Comparison of ENCODE assay signal across 19 cellular contexts in genomic region chr15:31164573-31164912, GRCh38.
DNase-seq lines count a peak whose midpoint lies in the region; ATAC-seq and TF ChIP-seq lines count a peak whose summit lies in the region.
"Had no signal": no experiment of that assay in that cellular context is flagged by ENCODE, and none has a peak within 500 bp of the region (broad histone marks: within the 10 kb centered on the region; RNA-seq: fewer than 3 reads in every experiment).

No MANE protein-coding gene starts in this region.

- H2AFZ ChIP-seq in mammary epithelial cell (ENCODE audit: low read depth, low read length), result no peak overlapping the region
- H2AFZ ChIP-seq: GM23248 had no signal

- WGBS in mammary epithelial cell (ENCODE audit: low coverage, missing lambda C conversion rate), result 100% methylated on average over 1 of the region's 1 CpG

- H3K36me3 ChIP-seq in right atrium auricular region (no peaks in the 10 kb centered on the region), mammary epithelial cell (ENCODE audit: insufficient read depth, low read length) (no peaks in the 10 kb centered on the region)
- H3K36me3 ChIP-seq: BLaER1 treated with 17β-estradiol and CSF1 and Interleukin-3, amounts not matched to agents 10 nM and 100 nM; HAP-1 had no signal

- no peaks in the 10 kb centered on the region for H4K20me1 ChIP-seq in mammary epithelial cell (ENCODE audit: insufficient read depth, low read length)
- H4K20me1 ChIP-seq: BLaER1 treated with 17β-estradiol and CSF1 and Interleukin-3, amounts not matched to agents 10 nM and 100 nM had no signal

- H3K27ac Mint-ChIP-seq in activated naive CD8-positive, alpha-beta T cell treated with anti-CD3 and anti-CD28 coated beads for 36 hours, result no peak overlapping the region
- H3K27ac Mint-ChIP-seq: B cell; CD8-positive, alpha-beta T cell had no signal

- DNase-seq in right atrium auricular region (ENCODE audit: low spot score) (peak; percentile 9), Right ventricle myocardium inferior (ENCODE audit: missing footprints) (no peak), RWPE1 (ENCODE audit: low spot score) (no peak), mammary epithelial cell (no peak), foreskin melanocyte (peak; percentile 80)
- no peak for DNase-seq in activated naive CD8-positive, alpha-beta T cell treated with anti-CD3 and anti-CD28 coated beads for 36 hours
- DNase-seq: CD8-positive, alpha-beta T cell; COR-L47; DMS 273 treated with DMSO at 0.1 percent for 48 hours; DMS53; DND-41; EL; GM23248 had no signal

- TF ChIP-seq CTCF in right atrium auricular region (IDR thresholded peaks at IDR 0.05), result no peak
- TF ChIP-seq CTCF in RWPE1 (conservative IDR thresholded peaks at IDR 0.05; ENCODE audit: low read depth), result no peak
- no peak for TF ChIP-seq CTCF in mammary epithelial cell (conservative IDR thresholded peaks at IDR 0.05 in 1 of 2, IDR thresholded peaks at IDR 0.05 in 1 of 2; ENCODE audit: extremely low read depth in 1 of 2, insufficient read depth in 1 of 2, low read depth in 1 of 2, low read length in 2 of 2)

- dilution Hi-C loops in mammary epithelial cell (cut with HindIII; ENCODE audit: low sequenced_read_pairs), result no loop called here

- BruUV-seq in mammary epithelial cell (replicated peaks; lab: Mats Ljungman, UMichigan), result no TSS peak

- H3K9me3 ChIP-seq in right atrium auricular region (no peaks in the 10 kb centered on the region), mammary epithelial cell (replicated peaks; ENCODE audit: insufficient read depth, low read length) (no peaks in the 10 kb centered on the region)
- H3K9me3 ChIP-seq: BLaER1 treated with 17β-estradiol and CSF1 and Interleukin-3, amounts not matched to agents 10 nM and 100 nM; HAP-1 had no signal

- H3K4me1 Mint-ChIP-seq in activated naive CD8-positive, alpha-beta T cell treated with anti-CD3 and anti-CD28 coated beads for 36 hours, result peaks cover 5% of the 10 kb centered on the region
- H3K4me1 Mint-ChIP-seq: B cell had no signal

- H3K36me3 Mint-ChIP-seq in activated naive CD8-positive, alpha-beta T cell treated with anti-CD3 and anti-CD28 coated beads for 36 hours, result no peaks in the 10 kb centered on the region
- H3K36me3 Mint-ChIP-seq: CD8-positive, alpha-beta T cell had no signal

- no peak overlapping the region for H3K27ac ChIP-seq in right atrium auricular region
- H3K27ac ChIP-seq in RWPE1, result peak overlapping the region; percentile 64
- H3K27ac ChIP-seq in mammary epithelial cell (ENCODE audit: insufficient read depth, low read depth, low read length), result peak overlapping the region; percentile 6
- H3K27ac ChIP-seq: BLaER1 treated with 17β-estradiol and CSF1 and Interleukin-3, amounts not matched to agents 10 nM and 100 nM; GM23248 had no signal

- no peaks in the 10 kb centered on the region for H3K27me3 Mint-ChIP-seq in activated naive CD8-positive, alpha-beta T cell treated with anti-CD3 and anti-CD28 coated beads for 36 hours

- H3K4me1 ChIP-seq in right atrium auricular region (no peaks in the 10 kb centered on the region), mammary epithelial cell (ENCODE audit: insufficient read depth, low read length) (peaks cover 14% of the 10 kb centered on the region)
- H3K4me1 ChIP-seq: HAP-1 had no signal

- intact Hi-C loops in Right ventricle myocardium inferior (cut with DNase I), result no loop called here
- intact Hi-C loops in mammary epithelial cell (cut with micrococcal nuclease), result no loop called here

- H3K79me2 ChIP-seq in mammary epithelial cell (ENCODE audit: insufficient read depth, low read length), result no peaks in the 10 kb centered on the region

- H3K4me3 Mint-ChIP-seq in activated naive CD8-positive, alpha-beta T cell treated with anti-CD3 and anti-CD28 coated beads for 36 hours, result no peak overlapping the region
- H3K4me3 Mint-ChIP-seq: B cell; CD8-positive, alpha-beta T cell had no signal

- POLR2A ChIA-PET in RWPE1 (lab: Yijun Ruan, JAX; ENCODE audit: low non-redundant PET), result no interaction called here

- H3K4me3 ChIP-seq in right atrium auricular region, result no peak overlapping the region
- no peak overlapping the region for H3K4me3 ChIP-seq in mammary epithelial cell (replicated peaks in 1 of 3; ENCODE audit: insufficient read depth in 1 of 3, low read depth in 2 of 3, low read length in 3 of 3)
- H3K4me3 ChIP-seq: BLaER1 treated with 17β-estradiol and CSF1 and Interleukin-3, amounts not matched to agents 10 nM and 100 nM; GM12878; GM23248; HAP-1 had no signal

- peak overlapping the region; percentile 20 for H3K4me2 ChIP-seq in mammary epithelial cell (ENCODE audit: insufficient read depth, low read depth, low read length)
- H3K4me2 ChIP-seq: BLaER1 treated with 17β-estradiol and CSF1 and Interleukin-3, amounts not matched to agents 10 nM and 100 nM had no signal

- in situ Hi-C loops in mammary epithelial cell (cut with MboI; ENCODE audit: low sequenced_read_pairs in 2 of 2), result no loop called here

- ATAC-seq in Right ventricle myocardium inferior (no peak), GM21367 (IDR thresholded peaks at IDR 0.05; ENCODE audit: unreplicated experiment) (no peak), GM19397 (IDR thresholded peaks at IDR 0.05; ENCODE audit: unreplicated experiment) (no peak)
- ATAC-seq: CD8-positive, alpha-beta T cell; GM12878 had no signal

- no peak overlapping the region for H3K9ac ChIP-seq in mammary epithelial cell (ENCODE audit: insufficient read depth, low read length)
- H3K9ac ChIP-seq: BLaER1 treated with 17β-estradiol and CSF1 and Interleukin-3, amounts not matched to agents 10 nM and 100 nM; GM23248 had no signal

- no peaks in the 10 kb centered on the region for H3K9me3 Mint-ChIP-seq in activated naive CD8-positive, alpha-beta T cell treated with anti-CD3 and anti-CD28 coated beads for 36 hours
- H3K9me3 Mint-ChIP-seq: CD8-positive, alpha-beta T cell had no signal

- CTCF ChIA-PET in RWPE1 (lab: Yijun Ruan, JAX), result no interaction called here
- CTCF ChIA-PET in mammary epithelial cell (lab: Charles Lee; ENCODE audit: low non-redundant PET), result no interaction called here

- no peaks in the 10 kb centered on the region for H3K27me3 ChIP-seq in right atrium auricular region
- H3K27me3 ChIP-seq in mammary epithelial cell (ENCODE audit: insufficient read depth, low read length), result no peaks in the 10 kb centered on the region
- H3K27me3 ChIP-seq: BLaER1 treated with 17β-estradiol and CSF1 and Interleukin-3, amounts not matched to agents 10 nM and 100 nM had no signal

Comparison
In these comparisons a context has a peak if more than half of its experiments do, and no peak if none do; other contexts are left out.
1. DNase-seq: peak in right atrium auricular region (single experiment) and foreskin melanocyte (single experiment); none in Right ventricle myocardium inferior (single experiment), RWPE1 (single experiment), mammary epithelial cell (single experiment) and activated naive CD8-positive, alpha-beta T cell treated with anti-CD3 and anti-CD28 coated beads for 36 hours (single experiment).
2. H3K27ac ChIP-seq: peak in RWPE1 (single experiment) and mammary epithelial cell (single experiment); none in right atrium auricular region (0 of 2).